6 cellular contexts compared by ENCODE assay signal in the genomic region with DNA sequence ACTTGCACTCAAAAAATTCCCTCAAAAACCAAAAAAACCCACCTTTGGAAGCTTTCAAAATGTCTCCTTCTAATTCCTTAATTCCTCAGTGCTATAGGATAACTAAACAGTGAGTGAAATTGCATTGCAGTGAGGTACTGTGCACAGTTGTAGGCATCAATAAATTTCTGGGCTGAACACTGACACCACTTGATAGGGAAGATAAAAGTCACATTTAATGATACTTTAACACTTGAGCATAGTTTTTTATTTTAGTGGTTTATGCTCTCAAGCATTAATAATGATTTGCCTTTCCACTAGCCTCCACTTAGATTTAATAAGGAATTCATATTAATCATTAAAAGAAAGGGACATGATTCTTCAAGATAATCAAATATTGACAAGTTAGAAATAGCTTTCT.
"Had no signal": no experiment of that assay in that cellular context is flagged by ENCODE, and none has a peak within 500 bp of the region (broad histone marks: within the 10 kb centered on the region; RNA-seq: fewer than 3 reads in every experiment).

No MANE protein-coding gene starts in this region.

- H3K27ac Mint-ChIP-seq: GM23338, H9 had no signal

- H3K4me2 ChIP-seq: GM23338 had no signal

- FAIRE-seq: H1, H54, HTR-8/SVneo, K562 had no signal

- H3K4me1 Mint-ChIP-seq: GM23338, H9 had no signal

- DNase-seq: H9 had no signal

- H3K9me3 Mint-ChIP-seq: GM23338, H9 had no signal

- H3K4me3 Mint-ChIP-seq: GM23338, H9 had no signal

- ATAC-seq: GM23338, K562 had no signal

- H3K4me3 ChIP-seq: GM23338, K562 had no signal
